8 cellular contexts compared by ENCODE assay signal in genomic region chr11:125903753-125904659, GRCh38. TPM values are rescaled to one million over a fixed set of nuclear protein-coding genes. Genes with fewer than 3 reads are reported as not detected.
DNase-seq lines count a peak whose midpoint lies in the region; ATAC-seq and TF ChIP-seq lines count a peak whose summit lies in the region.

DDX25 (plus strand) TSS chr11:125904508; CDS start chr11:125904518, 10 bp downstream.

- peaks cover 23% of the 10 kb centered on the region for H3K27me3 ChIP-seq in Panc1 (ENCODE audit: control insufficient read depth, insufficient read depth, low read length)
- no peaks in the 10 kb centered on the region for H3K27me3 ChIP-seq in lung (ENCODE audit: control insufficient read depth, insufficient read depth)

- BruUV-seq in Panc1 (replicated peaks; lab: Mats Ljungman, UMichigan) = no TSS peak

- H3K27ac ChIP-seq in Panc1 (ENCODE audit: low read length) (no peak within 1 kb of the TSS), lung (ENCODE audit: low read depth in 1 of 2, low read length in 1 of 2) (no peak within 1 kb of the TSS)

- no peak within 1 kb of the TSS for H3K27ac Mint-ChIP-seq in HFFc6

- POLR2A ChIA-PET in Panc1 (lab: Charles Lee) = interaction anchor here (0.5 to 0.7 kb wide), 2 partner anchors 19 to 81 kb away, joined by 3 read pairs; no protein-coding TSS in a partner anchor

- no peaks in the 10 kb centered on the region for H3K9me3 Mint-ChIP-seq in HFFc6

- CTCF ChIA-PET in Panc1 (lab: Charles Lee) = no interaction called here

- H3K4me3 ChIP-seq in Panc1 (ENCODE audit: low read depth in 2 of 2, low read length in 2 of 2) (peak within 1 kb of the TSS; percentile 87 to 97), choroid plexus epithelial cell (ENCODE audit: low read depth, low read length) (peak within 1 kb of the TSS; percentile 3), lung (peak within 1 kb of the TSS; percentile 24)

- 0 out of 2 replicates have a peak, but pooled peaks cover 4% of the 10 kb centered on the region for H3K4me1 ChIP-seq in Panc1 (ENCODE audit: control insufficient read depth, insufficient read depth, low read length)
- peaks cover 9 to 14% of the 10 kb centered on the region in 2 donors for H3K4me1 ChIP-seq in lung (ENCODE audit: control insufficient read depth in 2 of 2, insufficient read depth in 2 of 2, low read length in 2 of 2)

- 2 to 3% methylated on average over 58 to 81 of the region's 81 CpGs for WGBS in lung, 2 donors

- in situ Hi-C loops in Panc1 (cut with HindIII; ENCODE audit: low pct_unique_long_range_greater_than_20kb, low sequenced_read_pairs) = loop anchor here (25.0 kb wide), 1 partner anchor 183 kb away; no protein-coding TSS in a partner anchor

- peak within 1 kb of the TSS; percentile 99 for H3K4me3 Mint-ChIP-seq in HFFc6

- H3K4me1 Mint-ChIP-seq in HFFc6 (ENCODE audit: low read depth) = peaks cover 31% of the 10 kb centered on the region

- H3K36me3 ChIP-seq in Panc1 (ENCODE audit: control insufficient read depth, insufficient read depth, low read length) (peaks cover 13% of the 10 kb centered on the region), lung (ENCODE audit: control insufficient read depth in 2 of 2, insufficient read depth in 2 of 2, low read length in 2 of 2) (peaks cover 5 to 8% of the 10 kb centered on the region in 2 donors)

- no peak for ATAC-seq in Panc1
- ATAC-seq in lung (ENCODE audit: insufficient read depth, low FRiP score) = no peak
- no peak for ATAC-seq in GM21423 (IDR thresholded peaks at IDR 0.05; ENCODE audit: unreplicated experiment)
- ATAC-seq in HG02981 (IDR thresholded peaks at IDR 0.05; ENCODE audit: unreplicated experiment) = no peak

- no peak for DNase-seq in HFFc6
- no peak for DNase-seq in Panc1 (ENCODE audit: low read depth, low spot score)
- no peak for DNase-seq in choroid plexus epithelial cell (ENCODE audit: low read depth)
- DNase-seq in lung (ENCODE audit: low spot score) = no peak
- DNase-seq in superior temporal gyrus (ENCODE audit: extremely low spot score) = peak; percentile 51
- DNase-seq in GM10266 (ENCODE audit: extremely low spot score) = no peak

- intact Hi-C loops in Panc1 (cut with micrococcal nuclease; ENCODE audit: unreplicated experiment) = no loop called here

- TF ChIP-seq CTCF in HFFc6 (IDR thresholded peaks at IDR 0.05) (no peak), Panc1 (IDR thresholded peaks at IDR 0.05) (peak; percentile 23; the same call in 1 of the 2 replicates), choroid plexus epithelial cell (conservative IDR thresholded peaks at IDR 0.05; ENCODE audit: low read depth, low read length) (no peak), lung (IDR thresholded peaks at IDR 0.05; ENCODE audit: control extremely low read depth, extremely low read depth) (no peak), GM10266 (IDR thresholded peaks at IDR 0.05; ENCODE audit: control insufficient read depth, insufficient read depth, low read depth, missing control alignments) (no peak)

- H3K36me3 Mint-ChIP-seq in HFFc6 (ENCODE audit: low read depth) = peaks cover 30% of the 10 kb centered on the region

- no peaks in the 10 kb centered on the region for H3K9me3 ChIP-seq in Panc1 (ENCODE audit: control insufficient read depth, insufficient read depth, low read depth, low read length)
- no peaks in the 10 kb centered on the region for H3K9me3 ChIP-seq in lung (ENCODE audit: control insufficient read depth in 2 of 2, insufficient read depth in 1 of 2, low read length in 1 of 2)

- H3K27me3 Mint-ChIP-seq in HFFc6 (ENCODE audit: insufficient read depth) = peaks cover 21% of the 10 kb centered on the region

RNA-seq across cellular contexts. Expression of gene DDX25, which starts in this region (rescaled TPM):
- total RNA-seq in HFFc6 (2021; fragmentation: NEBNext Ultra II Directional; extraction: Animal tissue kit (Norgen Biotek cat#: 25700)) = not detected
- total RNA-seq in Panc1 (2021; ENCODE audit: unreplicated experiment) (0.15 TPM), lung (under 1 TPM; 0.14 to 0.18 TPM)
- polyA plus RNA-seq in Panc1 (2012; ENCODE audit: insufficient read length) = 0.12 TPM
- under 1 TPM; 0.16 to 0.37 TPM for polyA plus RNA-seq in lung

Comparison
In these comparisons a context has a peak if more than half of its experiments do, and no peak if none do; other contexts are left out.
1. H3K4me3 ChIP-seq: peak in every context shown above with its lines; median percentile 92 in Panc1; 24 in lung; 3 in choroid plexus epithelial cell.